Comparison of ENCODE assay signal across 26 cellular contexts in the genomic region with DNA sequence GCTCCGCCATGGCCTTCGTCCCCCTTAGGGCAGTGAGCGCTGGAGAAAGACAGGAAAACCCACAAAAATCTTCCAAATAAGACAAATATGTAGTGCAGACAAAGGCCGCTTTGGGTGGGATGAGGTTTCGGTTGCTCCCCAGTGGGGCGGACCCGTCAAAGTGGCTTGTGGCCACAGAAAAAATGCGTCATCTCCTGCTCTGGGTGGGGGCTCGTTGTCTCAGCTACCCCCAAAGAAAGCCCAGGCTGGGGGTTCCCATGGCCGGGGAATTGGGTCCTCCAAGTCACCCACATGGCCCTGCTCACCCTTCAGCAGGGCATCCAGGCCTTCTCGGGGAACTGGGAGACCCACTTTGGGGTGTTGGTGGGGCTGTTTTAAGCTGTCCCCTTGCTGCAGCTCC. TPM values are rescaled to one million over a fixed set of nuclear protein-coding genes. Genes with fewer than 3 reads are reported as not detected.
DNase-seq lines count a peak whose midpoint lies in the region; ATAC-seq, FAIRE-seq and TF ChIP-seq lines count a peak whose summit lies in the region.
"Had no signal": no experiment of that assay in that cellular context is flagged by ENCODE, and none has a peak within 500 bp of the region (broad histone marks: within the 10 kb centered on the region; RNA-seq: fewer than 3 reads in every experiment).

No MANE protein-coding gene starts in this region.

- no peak for TF ChIP-seq RAD21 in H1 (IDR thresholded peaks at IDR 0.05 in 1 of 2, conservative IDR thresholded peaks at IDR 0.05 in 1 of 2; ENCODE audit: low read depth in 2 of 2, low read length in 2 of 2)

- WGBS in H1 (ENCODE audit: extremely low coverage in 1 of 2, insufficient coverage in 1 of 2, insufficient read length in 1 of 2, insufficient replicate concordance in 2 of 2, low coverage in 1 of 2, low lambda C conversion rate in 2 of 2, missing lambda C conversion rate in 1 of 2), 2 experiments, result 90% methylated on average over 11 of the region's 11 CpGs; no CpG with 5 or more reads in 1 of the 2 experiments

- no peak overlapping the region for H3K4me3 ChIP-seq in CD8-positive, alpha-beta T cell (ENCODE audit: low read depth, low read length)
- H3K4me3 ChIP-seq in CD8-positive, alpha-beta memory T cell (ENCODE audit: low read length), result no peak overlapping the region
- H3K4me3 ChIP-seq in H1 (ENCODE audit: extremely low read depth in 1 of 4, insufficient read depth in 2 of 4, low read depth in 3 of 4, low read length in 4 of 4), result no peak overlapping the region
- H3K4me3 ChIP-seq in osteoblast (ENCODE audit: insufficient read depth, low read length), result no peak overlapping the region

- H3K23ac ChIP-seq in H1 (ENCODE audit: insufficient read length), result no peak overlapping the region

- H4K5ac ChIP-seq in H1 (ENCODE audit: insufficient read length, low read depth, low read length), result no peak overlapping the region

- no peaks in the 10 kb centered on the region for H3K79me2 ChIP-seq in H1 (ENCODE audit: control insufficient read depth in 1 of 2, insufficient read depth in 2 of 2, low read length in 2 of 2)
- H3K79me2 ChIP-seq in osteoblast (ENCODE audit: insufficient read depth, low read length), result no peaks in the 10 kb centered on the region

- H3K23me2 ChIP-seq in H1 (ENCODE audit: low read depth, low read length), result no peaks in the 10 kb centered on the region

- peak; percentile 44 for ATAC-seq in CD8-positive, alpha-beta T cell
- ATAC-seq in HG03280 (IDR thresholded peaks at IDR 0.05; ENCODE audit: unreplicated experiment), result no peak

- H3K9ac ChIP-seq in H1 (replicated peaks in 1 of 4; ENCODE audit: extremely low read depth in 1 of 4, low read depth in 3 of 4, low read length in 3 of 4), result no peak overlapping the region
- H3K9ac ChIP-seq: SK-N-SH had no signal

- H3K4me1 Mint-ChIP-seq in CD8-positive, alpha-beta T cell (ENCODE audit: low read depth), result peaks cover 7% of the 10 kb centered on the region
- peaks cover 21 to 36% (median 22%) of the 10 kb centered on the region in 3 donors for H3K4me1 Mint-ChIP-seq in CD8-positive, alpha-beta memory T cell
- H3K4me1 Mint-ChIP-seq: CD14-positive monocyte had no signal

- FAIRE-seq in H1 (lab: Jason Lieb, UNC), result no peak
- FAIRE-seq: HTR-8/SVneo, RCC 7860 had no signal

- H2BK20ac ChIP-seq in H1 (ENCODE audit: low read length), result no peak overlapping the region

- no peaks in the 10 kb centered on the region for H3K4me1 ChIP-seq in CD8-positive, alpha-beta T cell (ENCODE audit: insufficient read depth, low read length)
- H3K4me1 ChIP-seq in CD8-positive, alpha-beta memory T cell (ENCODE audit: insufficient read depth, low read length), result no peaks in the 10 kb centered on the region
- H3K4me1 ChIP-seq in H1 (replicated peaks in 1 of 4; ENCODE audit: control insufficient read depth in 3 of 4, insufficient read depth in 4 of 4, low read length in 3 of 4) (peaks cover 0 to 10% (median 2%) of the 10 kb centered on the region in 4 experiments; a peak in 3 of 7 replicates), osteoblast (ENCODE audit: insufficient read depth, low read length) (peaks cover 14% of the 10 kb centered on the region)

- H2AFZ ChIP-seq in H1 (ENCODE audit: low read length) (no peak overlapping the region), osteoblast (ENCODE audit: low read length) (peak overlapping the region; percentile 45)

- H3K9me3 ChIP-seq in CD8-positive, alpha-beta T cell (ENCODE audit: low read length), result no peaks in the 10 kb centered on the region
- H3K9me3 ChIP-seq in CD8-positive, alpha-beta memory T cell (ENCODE audit: low read length), result no peaks in the 10 kb centered on the region
- H3K9me3 ChIP-seq in H1 (ENCODE audit: insufficient read depth in 2 of 2, low read depth in 1 of 2, low read length in 1 of 2), result no peaks in the 10 kb centered on the region
- H3K9me3 ChIP-seq in osteoblast (ENCODE audit: low read depth, low read length), result no peaks in the 10 kb centered on the region
- H3K9me3 ChIP-seq: SK-N-SH had no signal

- peak in 3 of 7 experiments; percentile 8 to 41 (median 20) for DNase-seq in CD8-positive, alpha-beta T cell
- DNase-seq in CD8-positive, alpha-beta memory T cell, result peak in 4 of 5 donors; percentile 16 to 67 (median 38)
- DNase-seq in H1 (ENCODE audit: low read depth in 1 of 2, low spot score in 2 of 2) (no peak), osteoblast (ENCODE audit: insufficient read length, low spot score, missing footprints) (peak; percentile 5), NOMO-1 treated with DMSO at 0.1 percent for 48 hours (lab: John Stamatoyannopoulos, UW; ENCODE audit: unreplicated experiment) (no peak), NCI-H748 treated with DMSO at 0.1 percent for 48 hours (lab: John Stamatoyannopoulos, UW) (no peak)
- DNase-seq: AML-193, COR-L47, DMS 273 treated with DMSO at 0.1 percent for 48 hours, DND-41, HFFc6, IMR-90, NCI-H1417, NCI-H187, NCI-H2107, NCI-H2227 treated with DMSO at 0.1 percent for 48 hours, NCI-H524, SHP77, SK-N-SH had no signal

- H4K8ac ChIP-seq in H1 (ENCODE audit: extremely low read depth, insufficient read depth, low read length), result no peak overlapping the region

- H3K14ac ChIP-seq in H1 (ENCODE audit: insufficient read length), result no peak overlapping the region

- POLR2A ChIA-PET in CD8-positive, alpha-beta T cell (lab: Charles Lee), result no interaction called here
- POLR2A ChIA-PET in CD8-positive, alpha-beta memory T cell (lab: Charles Lee), result no interaction called here
- POLR2A ChIA-PET in H1 (lab: Charles Lee; ENCODE audit: partially characterized antibody), result no interaction called here

- TF ChIP-seq POLR2A in H1 (IDR thresholded peaks at IDR 0.05; ENCODE audit: control extremely low read depth in 1 of 2, low read depth in 2 of 2, low read length in 2 of 2), result no peak

- H3K18ac ChIP-seq in H1 (ENCODE audit: extremely low read depth, low read length), result 0 out of 2 replicates have a peak overlapping the region, but pooled peaks have one; percentile 41

- H2BK15ac ChIP-seq in H1 (ENCODE audit: low read length), result no peak overlapping the region

- no peaks in the 10 kb centered on the region for H3K9me3 Mint-ChIP-seq in CD8-positive, alpha-beta T cell
- H3K9me3 Mint-ChIP-seq in CD8-positive, alpha-beta memory T cell, result no peaks in the 10 kb centered on the region
- H3K9me3 Mint-ChIP-seq: CD14-positive monocyte, HFFc6 had no signal

- H2AK5ac ChIP-seq in H1 (ENCODE audit: low read depth, low read length), result no peak overlapping the region

- no peak for TF ChIP-seq CTCF in CD8-positive, alpha-beta T cell (IDR thresholded peaks at IDR 0.05)
- TF ChIP-seq CTCF in H1 (IDR thresholded peaks at IDR 0.05; ENCODE audit: control extremely low read depth in 1 of 3, insufficient read depth in 1 of 3, low read depth in 1 of 3, low read length in 3 of 3) (no peak), osteoblast (IDR thresholded peaks at IDR 0.05; ENCODE audit: extremely low read depth, low read depth, low read length) (no peak)

- TF ChIP-seq EP300 in H1 (IDR thresholded peaks at IDR 0.05; ENCODE audit: borderline replicate concordance in 1 of 2, low read depth in 2 of 2, low read length in 2 of 2), result no peak

- H3K36me3 Mint-ChIP-seq in CD8-positive, alpha-beta T cell, result no peaks in the 10 kb centered on the region
- H3K36me3 Mint-ChIP-seq in CD8-positive, alpha-beta memory T cell, result no peaks in the 10 kb centered on the region
- H3K36me3 Mint-ChIP-seq: CD14-positive monocyte had no signal

- H2BK12ac ChIP-seq in H1 (ENCODE audit: low read depth, low read length), result no peak overlapping the region

- H4K20me1 ChIP-seq in H1 (replicated peaks in 1 of 2; ENCODE audit: control insufficient read depth in 1 of 2, insufficient read depth in 2 of 2, low read length in 2 of 2) (no peaks in the 10 kb centered on the region), osteoblast (ENCODE audit: insufficient read depth, low read length) (no peaks in the 10 kb centered on the region)

- H3K4ac ChIP-seq in H1 (replicated peaks; ENCODE audit: insufficient read length, low read depth, low read length), result no peak overlapping the region

- H3K27ac Mint-ChIP-seq in CD8-positive, alpha-beta T cell, result peak overlapping the region; percentile 11
- H3K27ac Mint-ChIP-seq in CD8-positive, alpha-beta memory T cell, result peak overlapping the region; percentile 35 to 93 (median 78)
- H3K27ac Mint-ChIP-seq: CD14-positive monocyte, HFFc6 had no signal

- H2BK120ac ChIP-seq in H1 (replicated peaks; ENCODE audit: low read depth, low read length), result no peak overlapping the region

- H3K27me3 Mint-ChIP-seq in CD8-positive, alpha-beta T cell (ENCODE audit: low read depth), result peaks cover 21% of the 10 kb centered on the region
- H3K27me3 Mint-ChIP-seq in CD8-positive, alpha-beta memory T cell, result peaks cover 8 to 21% of the 10 kb centered on the region in 2 donors

- no peak overlapping the region for H4K91ac ChIP-seq in H1 (replicated peaks; ENCODE audit: insufficient read length, low read length)

- no peaks in the 10 kb centered on the region for H3K36me3 ChIP-seq in CD8-positive, alpha-beta T cell (ENCODE audit: insufficient read depth, low read length)
- no peaks in the 10 kb centered on the region for H3K36me3 ChIP-seq in CD8-positive, alpha-beta memory T cell (ENCODE audit: insufficient read depth, low read length)
- H3K36me3 ChIP-seq in H1 (ENCODE audit: control insufficient read depth in 2 of 4, insufficient read depth in 4 of 4, low read length in 3 of 4) (no peaks in the 10 kb centered on the region), osteoblast (ENCODE audit: insufficient read depth, low read length) (no peaks in the 10 kb centered on the region)

- H3K4me2 ChIP-seq in H1 (ENCODE audit: insufficient read depth in 1 of 2, low read depth in 2 of 2, low read length in 2 of 2), result no peak overlapping the region
- no peak overlapping the region for H3K4me2 ChIP-seq in osteoblast (ENCODE audit: insufficient read depth, low read length)
- H3K4me2 ChIP-seq: SK-N-SH had no signal

- H3K27ac ChIP-seq in CD8-positive, alpha-beta T cell (ENCODE audit: low read depth, low read length), result no peak overlapping the region
- no peak overlapping the region for H3K27ac ChIP-seq in CD8-positive, alpha-beta memory T cell (ENCODE audit: low read depth, low read length)
- no peak overlapping the region for H3K27ac ChIP-seq in H1 (ENCODE audit: low read depth, low read length)
- no peak overlapping the region for H3K27ac ChIP-seq in osteoblast (ENCODE audit: low read depth, low read length)
- H3K27ac ChIP-seq: HL-60 had no signal

- no peak overlapping the region for H2BK5ac ChIP-seq in H1 (ENCODE audit: low read depth, low read length)

- H3K79me1 ChIP-seq in H1 (ENCODE audit: low read depth, low read length), result no peaks in the 10 kb centered on the region

- CTCF ChIA-PET in CD8-positive, alpha-beta T cell (lab: Charles Lee), result interaction anchor here (1.0 to 3.5 kb wide), 3 partner anchors 11 to 49 kb away, joined by 4 to 17 read pairs (median 4); no protein-coding TSS in a partner anchor
- CTCF ChIA-PET in CD8-positive, alpha-beta memory T cell (lab: Charles Lee), result no interaction called here
- CTCF ChIA-PET in H1 (lab: Charles Lee; ENCODE audit: partially characterized antibody), result interaction anchor here (0.9 to 19.7 kb wide), 5 partner anchors 12 to 52 kb away, joined by 3 to 219 read pairs (median 9); partner anchors contain the start of gene SCUBE3

- no peak overlapping the region for H3K4me3 Mint-ChIP-seq in CD8-positive, alpha-beta T cell
- peak overlapping the region in 6 of 7 donors; percentile 9 to 52 (median 28) for H3K4me3 Mint-ChIP-seq in CD8-positive, alpha-beta memory T cell
- H3K4me3 Mint-ChIP-seq: CD14-positive monocyte, HFFc6 had no signal

- no peak overlapping the region for H3K56ac ChIP-seq in H1 (replicated peaks; ENCODE audit: insufficient read length, low read depth, low read length)

- intact Hi-C loops in CD8-positive, alpha-beta T cell (cut with DNase I, micrococcal nuclease), result no loop called here

- H3K27me3 ChIP-seq in CD8-positive, alpha-beta T cell (ENCODE audit: insufficient read depth, low read length), result no peaks in the 10 kb centered on the region
- no peaks in the 10 kb centered on the region for H3K27me3 ChIP-seq in CD8-positive, alpha-beta memory T cell (ENCODE audit: insufficient read depth, low read length, poor library complexity, severe bottlenecking)
- H3K27me3 ChIP-seq in H1 (replicated peaks in 1 of 4; ENCODE audit: control insufficient read depth in 3 of 4, extremely low read depth in 1 of 4, insufficient read depth in 3 of 4, low read length in 3 of 4) (no peaks in the 10 kb centered on the region), osteoblast (ENCODE audit: insufficient read depth, low read length) (no peaks in the 10 kb centered on the region)

RNA-seq across cellular contexts. Expression of gene SCUBE3, which starts 21.9 kb away (rescaled TPM):
- not detected for total RNA-seq in CD8-positive, alpha-beta T cell
- under 1 TPM; 0.07 TPM for total RNA-seq in CD8-positive, alpha-beta memory T cell
- 0.18 TPM for polyA plus RNA-seq in CD8-positive, alpha-beta memory T cell
- 1.0 TPM in 2 replicates for total RNA-seq in H1 (2021; fragmentation: NEBNext Ultra II Directional; extraction: Animal tissue kit (Norgen Biotek cat#: 25700))
- 0.80 and 1.1 TPM in 2 replicates for polyA plus RNA-seq in H1 (2011; rRNA removed)
- 0.89 TPM for polyA plus RNA-seq in H1 (2011; cell fraction: cytosol; rRNA removed)
- 3.3 TPM for polyA plus RNA-seq in H1 (2011; cell fraction: nucleus; rRNA removed)
- 1.1 to 1.3 TPM (median 1.1 TPM) in 4 replicates for polyA plus RNA-seq in H1 (2012, experiment 1 of 2)
- polyA plus RNA-seq in H1 (2012, experiment 2 of 2), result 0.35 TPM
- 0.53 TPM for polyA plus RNA-seq in H1 (2013, experiment 1 of 2)
- polyA plus RNA-seq in H1 (2013, experiment 2 of 2), result 0.52 TPM
- polyA minus RNA-seq in H1 (2011; rRNA and poly(A)+ RNA removed), result 1.9 and 2.0 TPM in 2 replicates
- polyA minus RNA-seq in H1 (2011; cell fraction: cytosol; rRNA and poly(A)+ RNA removed), result 1.2 TPM
- 1.5 TPM for polyA minus RNA-seq in H1 (2011; cell fraction: nucleus; rRNA and poly(A)+ RNA removed)
- total RNA-seq in osteoblast, result 30.4 and 62.5 TPM in 2 replicates
- polyA plus RNA-seq: CD14-positive monocyte had no signal

RNA-seq across cellular contexts. Expression of gene TCP11, which starts 50.8 kb away (rescaled TPM):
- not detected for total RNA-seq in CD8-positive, alpha-beta T cell
- total RNA-seq in CD8-positive, alpha-beta memory T cell, result not detected
- polyA plus RNA-seq in CD8-positive, alpha-beta memory T cell, result not detected
- total RNA-seq in H1 (2021; fragmentation: NEBNext Ultra II Directional; extraction: Animal tissue kit (Norgen Biotek cat#: 25700)), result not detected in 2 replicates
- polyA plus RNA-seq in H1 (2011; rRNA removed), result 0.11 and 0.22 TPM in 2 replicates
- not detected for polyA plus RNA-seq in H1 (2011; cell fraction: cytosol; rRNA removed)
- polyA plus RNA-seq in H1 (2011; cell fraction: nucleus; rRNA removed), result not detected
- not detected in 4 replicates for polyA plus RNA-seq in H1 (2012, experiment 1 of 2)
- not detected for polyA plus RNA-seq in H1 (2012, experiment 2 of 2)
- polyA plus RNA-seq in H1 (2013, experiment 1 of 2), result 0.10 TPM
- polyA plus RNA-seq in H1 (2013, experiment 2 of 2), result not detected
- polyA minus RNA-seq in H1 (2011; rRNA and poly(A)+ RNA removed), result not detected in 2 replicates
- not detected for polyA minus RNA-seq in H1 (2011; cell fraction: cytosol; rRNA and poly(A)+ RNA removed)
- not detected for polyA minus RNA-seq in H1 (2011; cell fraction: nucleus; rRNA and poly(A)+ RNA removed)
- 0.29 and 0.72 TPM in 2 replicates for total RNA-seq in osteoblast
- total RNA-seq: G401, M059J had no signal
- polyA plus RNA-seq: CD14-positive monocyte had no signal

Comparison
In these comparisons a context has a peak if more than half of its experiments do, and no peak if none do; other contexts are left out.
1. DNase-seq: peak in CD8-positive, alpha-beta memory T cell (4 of 5) and osteoblast (single experiment); none in H1 (0 of 2), NOMO-1 treated with DMSO at 0.1 percent for 48 hours (single experiment) and NCI-H748 treated with DMSO at 0.1 percent for 48 hours (single experiment).
2. RNA of gene SCUBE3, which starts 21.9 kb away (total RNA-seq): 30.4 to 62.5 TPM in osteoblast; 1.0 TPM in H1, 0.07 TPM in CD8-positive, alpha-beta memory T cell and not detected in CD8-positive, alpha-beta T cell; every median in the first group is over 10 times any median in the second.